In the genomic region with DNA sequence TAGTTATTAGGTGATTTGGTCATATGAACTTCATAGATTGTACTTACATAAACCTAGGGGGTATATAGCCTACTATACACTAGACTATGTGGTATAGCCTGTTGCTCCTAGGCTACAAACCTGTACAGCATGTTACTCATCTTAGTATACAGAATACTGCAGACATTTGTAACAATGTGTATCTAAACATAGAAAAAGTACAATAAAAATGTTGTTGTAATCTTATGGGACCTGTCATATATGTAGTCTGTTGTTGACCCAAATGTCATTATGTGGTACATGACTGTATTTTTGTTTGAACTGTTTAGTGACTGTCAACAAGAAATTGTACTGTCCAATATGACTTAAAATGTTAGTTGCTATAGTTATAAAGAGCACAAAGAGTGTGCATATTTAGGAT, we compare ENCODE assay signal across 17 cellular contexts.
DNase-seq lines count a peak whose midpoint lies in the region; ATAC-seq and TF ChIP-seq lines count a peak whose summit lies in the region.
"Had no signal": no experiment of that assay in that cellular context is flagged by ENCODE, and none has a peak within 500 bp of the region (broad histone marks: within the 10 kb centered on the region; RNA-seq: fewer than 3 reads in every experiment).

No MANE protein-coding gene starts in this region.

- peak; percentile 39 to 48 for ATAC-seq in activated CD4-positive, CD25-positive, alpha-beta regulatory T cell treated with anti-CD3 and anti-CD28 coated beads, Interleukin-2, amount 50 U/mL, for 24 hours
- ATAC-seq in HG03045 (IDR thresholded peaks at IDR 0.05; ENCODE audit: unreplicated experiment), result no peak
- ATAC-seq in naive thymus-derived CD8-positive, alpha-beta T cell, result no peak
- ATAC-seq: CD8-positive, alpha-beta T cell had no signal

- H3K36me3 ChIP-seq in GM23248 (ENCODE audit: low read depth) (peaks cover 2% of the 10 kb centered on the region; the same call in 1 of the 2 replicates), smooth muscle cell (ENCODE audit: low read depth) (no peaks in the 10 kb centered on the region)

- no peaks in the 10 kb centered on the region for H3K27me3 Mint-ChIP-seq in activated T-helper 1 cell treated with anti-CD3 and anti-CD28 coated beads, Interleukin-12 subunit alpha, Interleukin-12 subunit beta, Interleukin-2, Interleukin-4 antibody, amounts not matched to agents 30 ng/mL and 10 ng/mL and 1 ng/mL, durations not matched to agents 14 hours and 24 hours and 36 hours (ENCODE audit: insufficient read depth)
- no peaks in the 10 kb centered on the region for H3K27me3 Mint-ChIP-seq in naive thymus-derived CD8-positive, alpha-beta T cell

- TF ChIP-seq CTCF in smooth muscle cell (IDR thresholded peaks at IDR 0.05; ENCODE audit: borderline replicate concordance, insufficient read depth, poor library complexity, severe bottlenecking), result no peak

- H3K9me3 ChIP-seq in GM23248 (ENCODE audit: low read depth), result no peaks in the 10 kb centered on the region
- no peaks in the 10 kb centered on the region for H3K9me3 ChIP-seq in smooth muscle cell (replicated peaks; ENCODE audit: low read depth)

- H3F3A ChIP-seq in GM23248 (ENCODE audit: insufficient read depth) (peaks cover 40% of the 10 kb centered on the region), smooth muscle cell (ENCODE audit: low read depth) (no peaks in the 10 kb centered on the region)

- POLR2A ChIA-PET in naive thymus-derived CD8-positive, alpha-beta T cell (lab: Charles Lee), result no interaction called here

- no peaks in the 10 kb centered on the region for H4K20me1 ChIP-seq in GM23248 (ENCODE audit: insufficient read depth)
- peaks cover 92% of the 10 kb centered on the region for H4K20me1 ChIP-seq in smooth muscle cell (ENCODE audit: low read depth)

- intact Hi-C loops in activated T-helper 1 cell treated with anti-CD3 and anti-CD28 coated beads, Interleukin-12 subunit alpha, Interleukin-12 subunit beta, Interleukin-2, Interleukin-4 antibody, amounts not matched to agents 30 ng/mL and 10 ng/mL and 1 ng/mL, durations not matched to agents 14 hours and 24 hours and 36 hours (cut with micrococcal nuclease), result loop anchor here (10.0 kb wide), 1 partner anchor 227 kb away; no protein-coding TSS in a partner anchor

- H3K4me1 ChIP-seq in GM23248 (ENCODE audit: insufficient read depth), result peaks cover 67% of the 10 kb centered on the region
- H3K4me1 ChIP-seq in smooth muscle cell (ENCODE audit: low read depth), result peaks cover 19% of the 10 kb centered on the region

- no peak overlapping the region for H3K4me3 Mint-ChIP-seq in activated T-helper 1 cell treated with anti-CD3 and anti-CD28 coated beads, Interleukin-12 subunit alpha, Interleukin-12 subunit beta, Interleukin-2, Interleukin-4 antibody, amounts not matched to agents 30 ng/mL and 10 ng/mL and 1 ng/mL, durations not matched to agents 14 hours and 24 hours and 36 hours
- no peak overlapping the region for H3K4me3 Mint-ChIP-seq in naive thymus-derived CD8-positive, alpha-beta T cell
- H3K4me3 Mint-ChIP-seq: CD8-positive, alpha-beta T cell had no signal

- peak overlapping the region; percentile 7 for H3K27ac Mint-ChIP-seq in activated T-helper 1 cell treated with anti-CD3 and anti-CD28 coated beads, Interleukin-12 subunit alpha, Interleukin-12 subunit beta, Interleukin-2, Interleukin-4 antibody, amounts not matched to agents 30 ng/mL and 10 ng/mL and 1 ng/mL, durations not matched to agents 14 hours and 24 hours and 36 hours
- H3K27ac Mint-ChIP-seq in naive thymus-derived CD8-positive, alpha-beta T cell, result no peak overlapping the region
- H3K27ac Mint-ChIP-seq: CD8-positive, alpha-beta T cell had no signal

- peaks cover 6% of the 10 kb centered on the region for H3K36me3 Mint-ChIP-seq in activated T-helper 1 cell treated with anti-CD3 and anti-CD28 coated beads, Interleukin-12 subunit alpha, Interleukin-12 subunit beta, Interleukin-2, Interleukin-4 antibody, amounts not matched to agents 30 ng/mL and 10 ng/mL and 1 ng/mL, durations not matched to agents 14 hours and 24 hours and 36 hours (ENCODE audit: low read depth)
- peaks cover 7 to 12% (median 10%) of the 10 kb centered on the region in 3 donors for H3K36me3 Mint-ChIP-seq in naive thymus-derived CD8-positive, alpha-beta T cell

- no peak for DNase-seq in activated CD4-positive, CD25-positive, alpha-beta regulatory T cell treated with anti-CD3 and anti-CD28 coated beads, Interleukin-2, amount 50 U/mL, for 72 hours
- no peak for DNase-seq in GM23248
- DNase-seq in activated T-helper 1 cell treated with anti-CD3 and anti-CD28 coated beads, Interleukin-12 subunit alpha, Interleukin-12 subunit beta, Interleukin-2, Interleukin-4 antibody, amounts not matched to agents 30 ng/mL and 10 ng/mL and 1 ng/mL, durations not matched to agents 14 hours and 24 hours and 36 hours (ENCODE audit: low spot score), result no peak
- no peak for DNase-seq in smooth muscle cell (lab: John Stamatoyannopoulos, UW; ENCODE audit: unreplicated experiment)
- no peak for DNase-seq in SW480 (ENCODE audit: low spot score)
- no peak for DNase-seq in naive thymus-derived CD8-positive, alpha-beta T cell
- DNase-seq: 8988T; CD8-positive, alpha-beta T cell; DMS79 treated with DMSO at 0.1 percent for 48 hours; IMR-90; NCI-H1105 treated with DMSO at 0.1 percent for 48 hours; NCI-H1694 treated with DMSO at 0.1 percent for 48 hours; NCI-H446; NCI-H69; SIG-M5 had no signal

- peaks cover 89% of the 10 kb centered on the region for H3K79me2 ChIP-seq in GM23248 (ENCODE audit: insufficient read depth)
- peaks cover 97% of the 10 kb centered on the region for H3K79me2 ChIP-seq in smooth muscle cell (ENCODE audit: low read depth)

- peak overlapping the region; percentile 83; the same call in 1 of the 2 replicates for H3K27ac ChIP-seq in GM23248
- H3K27ac ChIP-seq in smooth muscle cell (ENCODE audit: low read depth), result peak overlapping the region; percentile 21

- H3K4me1 Mint-ChIP-seq in activated T-helper 1 cell treated with anti-CD3 and anti-CD28 coated beads, Interleukin-12 subunit alpha, Interleukin-12 subunit beta, Interleukin-2, Interleukin-4 antibody, amounts not matched to agents 30 ng/mL and 10 ng/mL and 1 ng/mL, durations not matched to agents 14 hours and 24 hours and 36 hours (ENCODE audit: low read depth), result peaks cover 12% of the 10 kb centered on the region
- peaks cover 12 to 69% (median 39%) of the 10 kb centered on the region in 4 donors for H3K4me1 Mint-ChIP-seq in naive thymus-derived CD8-positive, alpha-beta T cell

- H3K4me3 ChIP-seq in GM23248, result no peak overlapping the region
- H3K4me3 ChIP-seq in smooth muscle cell, result no peak overlapping the region

- H3K9me3 Mint-ChIP-seq in activated T-helper 1 cell treated with anti-CD3 and anti-CD28 coated beads, Interleukin-12 subunit alpha, Interleukin-12 subunit beta, Interleukin-2, Interleukin-4 antibody, amounts not matched to agents 30 ng/mL and 10 ng/mL and 1 ng/mL, durations not matched to agents 14 hours and 24 hours and 36 hours, result no peaks in the 10 kb centered on the region
- peaks cover 0 to 2% (median 0%) of the 10 kb centered on the region in 9 donors for H3K9me3 Mint-ChIP-seq in naive thymus-derived CD8-positive, alpha-beta T cell
- H3K9me3 Mint-ChIP-seq: CD8-positive, alpha-beta T cell had no signal

- no peak overlapping the region for H3K9ac ChIP-seq in GM23248
- peak overlapping the region; percentile 10 for H3K9ac ChIP-seq in smooth muscle cell (ENCODE audit: low read depth)

- H3K4me2 ChIP-seq in GM23248 (ENCODE audit: unreplicated experiment) (peak overlapping the region; percentile 5), smooth muscle cell (no peak overlapping the region)

- no peak overlapping the region for H2AFZ ChIP-seq in GM23248
- H2AFZ ChIP-seq in smooth muscle cell (ENCODE audit: low read depth), result no peak overlapping the region

- in situ Hi-C loops in GM23248 (cut with MboI), result no loop called here

- H3K9me2 ChIP-seq in GM23248 (ENCODE audit: insufficient read depth), result no peaks in the 10 kb centered on the region

- H3K27me3 ChIP-seq in GM23248 (replicated peaks; ENCODE audit: insufficient read depth) (no peaks in the 10 kb centered on the region), smooth muscle cell (ENCODE audit: low read depth) (no peaks in the 10 kb centered on the region)

Comparison
In these comparisons a context has a peak if more than half of its experiments do, and no peak if none do; other contexts are left out.
1. ATAC-seq: peak in activated CD4-positive, CD25-positive, alpha-beta regulatory T cell treated with anti-CD3 and anti-CD28 coated beads, Interleukin-2, amount 50 U/mL, for 24 hours (2 of 2); none in HG03045 (single experiment) and naive thymus-derived CD8-positive, alpha-beta T cell (0 of 2).